ENCODE assay signal across 3 cellular contexts in genomic region chr20:60600036-60600435, GRCh38.
TF ChIP-seq lines count a peak whose summit lies in the region.

No MANE protein-coding gene starts in this region.

TF ChIP-seq in HEK293, 187 proteins besides CTCF, POLR2A, EP300 and RAD21 (continued from another document):
- TF ChIP-seq ZNF513 (tag by site-specific recombination; IDR thresholded peaks at IDR 0.05): no peak
- TF ChIP-seq ZNF2 (tag by site-specific recombination; IDR thresholded peaks at IDR 0.05): no peak
- TF ChIP-seq GLIS1 (tag by site-specific recombination; IDR thresholded peaks at IDR 0.05): peak; percentile 23; the same call in 1 of the 2 replicates
- TF ChIP-seq EGR2 (tag by site-specific recombination; IDR thresholded peaks at IDR 0.05; ENCODE audit: low read depth): 0 out of 2 replicates have a peak, but pooled peaks have one; percentile 22
- no peak for TF ChIP-seq ZNF214 (tag by site-specific recombination; IDR thresholded peaks at IDR 0.05; ENCODE audit: borderline replicate concordance)
TF ChIP-seq in HEK293: peak in this region for 2.

TF ChIP-seq in WTC11, 78 proteins besides CTCF, POLR2A, EP300 and RAD21:
- TF ChIP-seq STAT6 (CRISPR knock-in tag; conservative IDR thresholded peaks at IDR 0.05; ENCODE audit: low read depth) (no peak), E2F5 (CRISPR knock-in tag; IDR thresholded peaks at IDR 0.05) (no peak), ZNF281 (CRISPR knock-in tag; IDR thresholded peaks at IDR 0.05) (no peak), ZSCAN18 (CRISPR knock-in tag; IDR thresholded peaks at IDR 0.05) (no peak), IRF2 (CRISPR knock-in tag; IDR thresholded peaks at IDR 0.05; ENCODE audit: borderline replicate concordance, low read depth) (no peak), EMX1 (CRISPR knock-in tag; IDR thresholded peaks at IDR 0.05) (no peak), ESRRA (CRISPR knock-in tag; IDR thresholded peaks at IDR 0.05; ENCODE audit: borderline replicate concordance) (no peak), IRF1 (CRISPR knock-in tag; IDR thresholded peaks at IDR 0.05) (no peak), JUN (CRISPR knock-in tag; IDR thresholded peaks at IDR 0.05) (no peak), ZNF263 (CRISPR knock-in tag; IDR thresholded peaks at IDR 0.05; ENCODE audit: low read depth) (no peak), NFYB (CRISPR knock-in tag; conservative IDR thresholded peaks at IDR 0.05; ENCODE audit: low read depth) (no peak), GRHL2 (CRISPR knock-in tag; IDR thresholded peaks at IDR 0.05; ENCODE audit: insufficient replicate concordance, severe bottlenecking) (no peak), CREB1 (CRISPR knock-in tag; IDR thresholded peaks at IDR 0.05) (no peak), E2F4 (CRISPR knock-in tag; IDR thresholded peaks at IDR 0.05; ENCODE audit: borderline replicate concordance, low read depth) (no peak), JAZF1 (CRISPR knock-in tag; IDR thresholded peaks at IDR 0.05) (no peak), RELA (CRISPR knock-in tag; IDR thresholded peaks at IDR 0.05; ENCODE audit: borderline replicate concordance) (no peak), ZNF121 (CRISPR knock-in tag; IDR thresholded peaks at IDR 0.05) (no peak)

TF ChIP-seq in H1, 55 proteins besides CTCF, POLR2A, EP300 and RAD21 (continued from another document):
- TF ChIP-seq HDAC2 (IDR thresholded peaks at IDR 0.05; ENCODE audit: borderline replicate concordance in 1 of 2, low read depth in 2 of 2, low read length in 2 of 2): no peak
- TF ChIP-seq TAF1 (IDR thresholded peaks at IDR 0.05; ENCODE audit: low read depth, low read length): no peak
- TF ChIP-seq BRCA1 (IDR thresholded peaks at IDR 0.05; ENCODE audit: low read depth, low read length): no peak
- no peak for TF ChIP-seq TCF12 (IDR thresholded peaks at IDR 0.05; ENCODE audit: low read depth, low read length)
- TF ChIP-seq SAP30 (IDR thresholded peaks at IDR 0.05; ENCODE audit: insufficient read depth, insufficient replicate concordance, low read length): no peak
- no peak for TF ChIP-seq CHD1 (IDR thresholded peaks at IDR 0.05; ENCODE audit: low read depth, low read length)
- no peak for TF ChIP-seq TEAD4 (IDR thresholded peaks at IDR 0.05; ENCODE audit: low read depth, low read length)
- TF ChIP-seq JUND (IDR thresholded peaks at IDR 0.05; ENCODE audit: low read length): no peak
- TF ChIP-seq TBP (IDR thresholded peaks at IDR 0.05; ENCODE audit: low read depth, low read length): no peak
- no peak for TF ChIP-seq RBBP5 (IDR thresholded peaks at IDR 0.05; ENCODE audit: borderline replicate concordance, low read depth, low read length)
- TF ChIP-seq SRF (IDR thresholded peaks at IDR 0.05; ENCODE audit: low read depth, low read length): no peak
- no peak for TF ChIP-seq KDM1A (IDR thresholded peaks at IDR 0.05; ENCODE audit: borderline replicate concordance, low read length)
- TF ChIP-seq CBX5 (IDR thresholded peaks at IDR 0.05; ENCODE audit: low read depth, low read length): no peak
- no peak for TF ChIP-seq POLR2AphosphoS5 (IDR thresholded peaks at IDR 0.05; ENCODE audit: low read depth, low read length)
- no peak for TF ChIP-seq PHF8 (conservative IDR thresholded peaks at IDR 0.05; ENCODE audit: low read depth, low read length)
- TF ChIP-seq KDM4A (IDR thresholded peaks at IDR 0.05; ENCODE audit: low read depth, low read length, severe bottlenecking): no peak
- TF ChIP-seq FOSL1 (IDR thresholded peaks at IDR 0.05; ENCODE audit: insufficient read depth, low read depth, low read length): no peak
- no peak for TF ChIP-seq ATF3 (IDR thresholded peaks at IDR 0.05; ENCODE audit: insufficient read depth, low read depth, low read length)
TF ChIP-seq in H1: peak in this region for 0.
